ENCODE assay signal across 19 cellular contexts in genomic region chrX:8189096-8189830, GRCh38. TPM values are rescaled to one million over a fixed set of nuclear protein-coding genes. Genes with fewer than 3 reads are reported as not detected.
"Had no signal": no experiment of that assay in that cellular context is flagged by ENCODE, and none has a peak within 500 bp of the region (broad histone marks: within the 10 kb centered on the region; RNA-seq: fewer than 3 reads in every experiment).

No MANE protein-coding gene starts in this region.

- H3K36me3 ChIP-seq: cardiac muscle cell, esophagus squamous epithelium, prostate gland, right atrium auricular region, tibial artery, uterus had no signal

- H3K9me3 ChIP-seq: esophagus squamous epithelium, prostate gland, right atrium auricular region, tibial artery, uterus had no signal

- H3K27ac ChIP-seq: cardiac muscle cell, prostate gland, right atrium auricular region, tibial artery, uterus had no signal

- H3K4me3 ChIP-seq: cardiac muscle cell, esophagus squamous epithelium, prostate gland, right atrium auricular region, tibial artery, uterus had no signal

- DNase-seq: activated CD4-positive, alpha-beta memory T cell treated with anti-CD3 and anti-CD28 coated beads, Interleukin-2, amount 10 ng/mL, durations not matched to agents 7 days and 5 days; activated CD4-positive, alpha-beta T cell treated with anti-CD3 and anti-CD28 coated beads for 48 hours; activated CD4-positive, CD25-positive, alpha-beta regulatory T cell; activated CD8-positive, alpha-beta memory T cell treated with anti-CD3 and anti-CD28 coated beads, Interleukin-2, amount 10 ng/mL, durations not matched to agents 7 days and 5 days; dermis blood vessel endothelial cell; effector memory CD4-positive, alpha-beta T cell; esophagus squamous epithelium; immature natural killer cell; left ventricle myocardium superior; stimulated activated CD4-positive, alpha-beta T cell treated with anti-CD3 and anti-CD28 coated beads, Interleukin-12 subunit alpha, Interleukin-12 subunit beta, amount 100 ng/mL, for 4 hours; stimulated activated CD4-positive, alpha-beta T cell treated with anti-CD3 and anti-CD28 coated beads, Interleukin-1b, Interleukin-23, amount 100 ng/mL, for 48 hours; stimulated activated CD8-positive, alpha-beta memory T cell treated with anti-CD3 and anti-CD28 coated beads, Interleukin-4, amount 100 ng/mL, for 48 hours; stimulated activated naive CD4-positive, alpha-beta T cell treated with Interleukin-2 at 50 U/mL for 16 hours; tibial artery; uterus had no signal

- H3K4me1 ChIP-seq: prostate gland, right atrium auricular region, tibial artery, uterus had no signal

- H3K27me3 ChIP-seq: cardiac muscle cell, esophagus squamous epithelium, right atrium auricular region, tibial artery, uterus had no signal

RNA-seq across cellular contexts. Expression of gene VCX2, which starts 18.2 kb away (rescaled TPM):
- polyA plus RNA-seq: cardiac muscle cell, endothelial cell of umbilical vein, immature natural killer cell had no signal
